In the genomic region with DNA sequence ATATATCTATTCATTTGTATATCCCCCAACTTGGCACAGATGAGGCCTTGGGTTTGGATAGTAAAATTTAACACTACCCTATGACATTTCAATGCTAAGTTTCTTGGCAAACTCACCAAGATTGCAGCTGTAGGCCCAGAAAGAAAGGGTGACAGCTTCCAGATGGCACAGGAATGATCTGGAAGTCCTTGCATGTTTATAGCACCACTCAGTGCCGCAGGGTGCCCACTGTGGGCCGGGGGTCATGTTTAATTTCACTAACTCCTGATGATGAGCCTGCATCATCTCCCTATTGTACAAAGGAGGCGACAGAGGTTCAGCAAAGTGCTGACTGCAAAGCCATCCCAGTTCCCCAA, we compare ENCODE assay signal across 2 cellular contexts.
TF ChIP-seq lines count a peak whose summit lies in the region.

No MANE protein-coding gene starts in this region.

TF ChIP-seq in IMR-90, 13 proteins besides CTCF, POLR2A, EP300 and RAD21 (continued from another document):
- TF ChIP-seq RCOR1 (IDR thresholded peaks at IDR 0.05; ENCODE audit: insufficient replicate concordance, low read length) (no peak), MAZ (IDR thresholded peaks at IDR 0.05; ENCODE audit: borderline replicate concordance, low read depth, low read length) (no peak), SMC3 (IDR thresholded peaks at IDR 0.05; ENCODE audit: low read depth, low read length) (no peak), NFE2L2 (IDR thresholded peaks at IDR 0.05; ENCODE audit: low read depth, low read length) (no peak), MXI1 (IDR thresholded peaks at IDR 0.05; ENCODE audit: borderline replicate concordance, low read depth, low read length) (no peak)
- TF ChIP-seq, protein P1, sequence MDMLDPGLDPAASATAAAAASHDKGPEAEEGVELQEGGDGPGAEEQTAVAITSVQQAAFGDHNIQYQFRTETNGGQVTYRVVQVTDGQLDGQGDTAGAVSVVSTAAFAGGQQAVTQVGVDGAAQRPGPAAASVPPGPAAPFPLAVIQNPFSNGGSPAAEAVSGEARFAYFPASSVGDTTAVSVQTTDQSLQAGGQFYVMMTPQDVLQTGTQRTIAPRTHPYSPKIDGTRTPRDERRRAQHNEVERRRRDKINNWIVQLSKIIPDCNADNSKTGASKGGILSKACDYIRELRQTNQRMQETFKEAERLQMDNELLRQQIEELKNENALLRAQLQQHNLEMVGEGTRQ (IDR thresholded peaks at IDR 0.05; ENCODE audit: low read depth, low read length) = no peak

TF ChIP-seq in GM12878, 131 proteins besides CTCF, POLR2A, EP300 and RAD21 (continued from another document):
- TF ChIP-seq, protein P2, sequence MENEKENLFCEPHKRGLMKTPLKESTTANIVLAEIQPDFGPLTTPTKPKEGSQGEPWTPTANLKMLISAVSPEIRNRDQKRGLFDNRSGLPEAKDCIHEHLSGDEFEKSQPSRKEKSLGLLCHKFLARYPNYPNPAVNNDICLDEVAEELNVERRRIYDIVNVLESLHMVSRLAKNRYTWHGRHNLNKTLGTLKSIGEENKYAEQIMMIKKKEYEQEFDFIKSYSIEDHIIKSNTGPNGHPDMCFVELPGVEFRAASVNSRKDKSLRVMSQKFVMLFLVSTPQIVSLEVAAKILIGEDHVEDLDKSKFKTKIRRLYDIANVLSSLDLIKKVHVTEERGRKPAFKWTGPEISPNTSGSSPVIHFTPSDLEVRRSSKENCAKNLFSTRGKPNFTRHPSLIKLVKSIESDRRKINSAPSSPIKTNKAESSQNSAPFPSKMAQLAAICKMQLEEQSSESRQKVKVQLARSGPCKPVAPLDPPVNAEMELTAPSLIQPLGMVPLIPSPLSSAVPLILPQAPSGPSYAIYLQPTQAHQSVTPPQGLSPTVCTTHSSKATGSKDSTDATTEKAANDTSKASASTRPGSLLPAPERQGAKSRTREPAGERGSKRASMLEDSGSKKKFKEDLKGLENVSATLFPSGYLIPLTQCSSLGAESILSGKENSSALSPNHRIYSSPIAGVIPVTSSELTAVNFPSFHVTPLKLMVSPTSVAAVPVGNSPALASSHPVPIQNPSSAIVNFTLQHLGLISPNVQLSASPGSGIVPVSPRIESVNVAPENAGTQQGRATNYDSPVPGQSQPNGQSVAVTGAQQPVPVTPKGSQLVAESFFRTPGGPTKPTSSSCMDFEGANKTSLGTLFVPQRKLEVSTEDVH (IDR thresholded peaks at IDR 0.05; ENCODE audit: low read depth, partially characterized antibody) = no peak
- TF ChIP-seq, protein P1 (IDR thresholded peaks at IDR 0.05; ENCODE audit: borderline replicate concordance, low read depth, low read length) = no peak
- TF ChIP-seq CHD4 (IDR thresholded peaks at IDR 0.05) = no peak
- TF ChIP-seq MEF2A (IDR thresholded peaks at IDR 0.05; ENCODE audit: insufficient read depth, low read depth, low read length) = no peak
- no peak for TF ChIP-seq CBX3 (IDR thresholded peaks at IDR 0.05; ENCODE audit: borderline replicate concordance, low read depth)
- no peak for TF ChIP-seq NR2C2 (IDR thresholded peaks at IDR 0.05; ENCODE audit: borderline replicate concordance, control insufficient read depth, insufficient read length, low read depth)
- no peak for TF ChIP-seq WRNIP1 (IDR thresholded peaks at IDR 0.05; ENCODE audit: borderline replicate concordance, low read depth, low read length)
